ENCODE assay signal across 9 cellular contexts in the genomic region with DNA sequence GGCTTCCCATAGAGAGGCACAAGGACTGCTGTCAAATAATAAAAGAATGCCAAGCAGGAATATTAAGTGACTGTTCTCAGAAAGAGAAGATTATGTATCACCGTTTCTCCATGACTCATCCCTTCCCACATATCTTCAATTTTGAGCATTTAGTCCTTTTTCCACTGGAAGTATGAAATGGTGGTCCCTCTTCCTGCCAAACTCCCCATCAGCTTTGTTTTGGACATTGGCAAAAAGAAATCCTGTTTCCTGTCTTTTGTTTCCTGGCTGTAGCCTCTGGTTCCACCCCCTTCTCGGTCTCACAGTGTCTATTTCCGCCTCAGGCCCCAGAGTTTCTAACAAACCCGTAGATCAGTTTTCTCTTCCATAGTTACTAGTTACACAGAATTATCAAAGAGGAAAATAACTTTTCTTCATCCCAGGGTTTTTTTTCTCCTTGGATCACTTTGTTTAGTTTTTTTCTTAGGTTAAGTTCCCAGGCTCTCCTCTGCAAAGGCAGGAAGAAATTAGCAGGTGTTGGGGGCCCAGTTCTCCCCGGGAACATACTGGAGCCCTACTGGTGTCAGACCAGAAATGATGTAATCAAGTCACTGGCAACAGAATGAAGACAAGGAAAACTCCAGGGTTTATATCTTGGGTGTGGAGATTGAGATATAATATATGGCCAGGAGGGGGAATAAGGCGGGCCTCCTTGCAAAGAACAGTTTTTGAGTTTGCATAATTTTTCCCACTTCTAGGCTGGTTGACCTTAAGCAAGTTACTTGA. TPM values are rescaled to one million over a fixed set of nuclear protein-coding genes. Genes with fewer than 3 reads are reported as not detected.
DNase-seq lines count a peak whose midpoint lies in the region; ATAC-seq and TF ChIP-seq lines count a peak whose summit lies in the region.
"Had no signal": no experiment of that assay in that cellular context is flagged by ENCODE, and none has a peak within 500 bp of the region (broad histone marks: within the 10 kb centered on the region; RNA-seq: fewer than 3 reads in every experiment).

No MANE protein-coding gene starts in this region.

- ATAC-seq in Right ventricle myocardium inferior (peak; percentile 29), mucosa of descending colon (peak; percentile 43), HG02970 (IDR thresholded peaks at IDR 0.05; ENCODE audit: low FRiP score, unreplicated experiment) (no peak), HG03565 (IDR thresholded peaks at IDR 0.05; ENCODE audit: unreplicated experiment) (no peak)
- ATAC-seq: Panc1 had no signal

- POLR2A ChIA-PET in CD4-positive, alpha-beta memory T cell (lab: Charles Lee; ENCODE audit: partially characterized antibody) = no interaction called here

- CTCF ChIA-PET in CD4-positive, alpha-beta memory T cell (lab: Charles Lee; ENCODE audit: partially characterized antibody) = interaction anchor here (1.0 to 12.8 kb wide), 7 partner anchors 26 to 145 kb away, joined by 3 to 354 read pairs (median 6); no protein-coding TSS in a partner anchor

- H3K4me1 ChIP-seq in esophagus squamous epithelium (peaks cover 3 to 15% (median 4%) of the 10 kb centered on the region in 3 donors), mucosa of descending colon (ENCODE audit: low read depth) (no peaks in the 10 kb centered on the region)
- H3K4me1 ChIP-seq in CD4-positive, alpha-beta memory T cell (ENCODE audit: insufficient read depth, low read length) = no peaks in the 10 kb centered on the region

- DNase-seq in Right ventricle myocardium inferior (ENCODE audit: missing footprints) (no peak), cardiac septum (ENCODE audit: low spot score) (no peak), esophagus squamous epithelium (lab: John Stamatoyannopoulos, UW) (no peak), mucosa of descending colon (no peak), pons (ENCODE audit: low spot score) (no peak)
- no peak for DNase-seq in CD4-positive, alpha-beta memory T cell

- H3K9me3 ChIP-seq in esophagus squamous epithelium (no peaks in the 10 kb centered on the region), mucosa of descending colon (no peaks in the 10 kb centered on the region)
- no peaks in the 10 kb centered on the region for H3K9me3 ChIP-seq in CD4-positive, alpha-beta memory T cell (ENCODE audit: control insufficient read depth in 1 of 2, low read length in 2 of 2)

- TF ChIP-seq CTCF in esophagus squamous epithelium (IDR thresholded peaks at IDR 0.05) = no peak
- TF ChIP-seq CTCF in mucosa of descending colon (IDR thresholded peaks at IDR 0.05) = no peak

- H3K36me3 Mint-ChIP-seq in CD4-positive, alpha-beta memory T cell = no peaks in the 10 kb centered on the region

- H3K4me1 Mint-ChIP-seq in CD4-positive, alpha-beta memory T cell = peaks cover 0 to 4% (median 0%) of the 10 kb centered on the region in 4 donors

- H3K27ac ChIP-seq in esophagus squamous epithelium = peak overlapping the region in 3 of 4 donors; percentile 6 to 70 (median 63)
- H3K27ac ChIP-seq in CD4-positive, alpha-beta memory T cell (ENCODE audit: low read depth, low read length) = no peak overlapping the region

- H3K27me3 Mint-ChIP-seq in CD4-positive, alpha-beta memory T cell = peaks cover 7 to 9% of the 10 kb centered on the region in 2 donors

- H3K9me3 Mint-ChIP-seq in CD4-positive, alpha-beta memory T cell = no peaks in the 10 kb centered on the region

- H3K27ac Mint-ChIP-seq in CD4-positive, alpha-beta memory T cell = no peak overlapping the region

- intact Hi-C loops in Right ventricle myocardium inferior (cut with DNase I) (loop anchor here (10.0 kb wide), 1 partner anchor 141 kb away; no protein-coding TSS in a partner anchor), cardiac septum (cut with DNase I) (no loop called here), esophagus squamous epithelium (cut with DNase I) (no loop called here), mucosa of descending colon (cut with DNase I, micrococcal nuclease) (no loop called here)
- intact Hi-C loops in CD4-positive, alpha-beta memory T cell (cut with micrococcal nuclease) = no loop called here

- no peak overlapping the region for H3K4me3 Mint-ChIP-seq in CD4-positive, alpha-beta memory T cell

- H3K36me3 ChIP-seq in esophagus squamous epithelium (no peaks in the 10 kb centered on the region), mucosa of descending colon (ENCODE audit: low read depth) (no peaks in the 10 kb centered on the region)
- H3K36me3 ChIP-seq in CD4-positive, alpha-beta memory T cell (ENCODE audit: insufficient read depth, low read length) = no peaks in the 10 kb centered on the region

- TF ChIP-seq POLR2A in esophagus squamous epithelium (IDR thresholded peaks at IDR 0.05) = no peak

- 54 to 56% methylated on average over 6 of the region's 6 CpGs for WGBS in esophagus squamous epithelium, 2 donors

- H3K4me3 ChIP-seq in esophagus squamous epithelium = no peak overlapping the region
- H3K4me3 ChIP-seq in mucosa of descending colon = no peak overlapping the region
- H3K4me3 ChIP-seq in CD4-positive, alpha-beta memory T cell (ENCODE audit: low read length in 2 of 2) = no peak overlapping the region

- H3K27me3 ChIP-seq in esophagus squamous epithelium = no peaks in the 10 kb centered on the region
- H3K27me3 ChIP-seq in CD4-positive, alpha-beta memory T cell (ENCODE audit: insufficient read depth, low read length) = no peaks in the 10 kb centered on the region

RNA-seq across cellular contexts. Expression of gene ARHGAP26, which starts 26.3 kb away (rescaled TPM):
- 29.8 TPM for total RNA-seq in Right ventricle myocardium inferior
- total RNA-seq in cardiac septum = 32.0 TPM
- 10 to 100 TPM in 3 of 4 donors, 1 to 10 TPM in 1; 4.4 to 18.7 (median 15.4) TPM for total RNA-seq in esophagus squamous epithelium
- 10 to 100 TPM; 52.9 to 96.0 (median 67.8) TPM for total RNA-seq in mucosa of descending colon
- 10 to 100 TPM; 22.6 to 22.7 TPM for total RNA-seq in CD4-positive, alpha-beta memory T cell
- 10 to 100 TPM in 1 of 2 donors, 1 to 10 TPM in 1; 2.0 to 11.9 TPM for polyA plus RNA-seq in CD4-positive, alpha-beta memory T cell

RNA-seq across cellular contexts. Expression of gene FGF1, which starts 58.0 kb away (rescaled TPM):
- 57.0 TPM for total RNA-seq in Right ventricle myocardium inferior
- 70.2 TPM for total RNA-seq in cardiac septum
- 1 to 10 TPM in 2 of 4 donors, under 1 TPM in 1, not detected in 1; 0.38 to 2.4 (median 1.6) TPM for total RNA-seq in esophagus squamous epithelium
- 1 to 10 TPM in 1 of 3 donors, under 1 TPM in 2; 0.31 to 3.5 (median 0.35) TPM for total RNA-seq in mucosa of descending colon
- not detected for total RNA-seq in CD4-positive, alpha-beta memory T cell
- not detected for polyA plus RNA-seq in CD4-positive, alpha-beta memory T cell

Comparison
In these comparisons a context has a peak if more than half of its experiments do, and no peak if none do; other contexts are left out.
1. ATAC-seq: peak in Right ventricle myocardium inferior (single experiment) and mucosa of descending colon (single experiment); none in HG02970 (single experiment) and HG03565 (single experiment).
2. RNA of gene FGF1, which starts 58.0 kb away (total RNA-seq): 70.2 TPM in cardiac septum (single experiment) and 57.0 TPM in Right ventricle myocardium inferior (single experiment); 0.38 to 2.4 TPM in esophagus squamous epithelium, 0.31 to 3.5 TPM in mucosa of descending colon and not detected in CD4-positive, alpha-beta memory T cell; every median in the first group is over 10 times any median in the second.